Comparison of ENCODE assay signal across 16 cellular contexts in genomic region chr22:28942801-28943500, GRCh38. TPM values are rescaled to one million over a fixed set of nuclear protein-coding genes. Genes with fewer than 3 reads are reported as not detected.
A peak's percentile ranks its signal among the peaks of the same experiment; 100 is the strongest.
DNase-seq lines count a peak whose midpoint lies in the region; ATAC-seq and TF ChIP-seq lines count a peak whose summit lies in the region.
"Had no signal": no experiment of that assay in that cellular context is flagged by ENCODE, and none has a peak within 500 bp of the region (broad histone marks: within the 10 kb centered on the region; RNA-seq: fewer than 3 reads in every experiment).

No MANE protein-coding gene starts in this region.

- peak; percentile 86 for DNase-seq in ecto neural progenitor cell (ENCODE audit: low spot score)
- DNase-seq in stimulated activated CD4-positive, alpha-beta T cell treated with anti-CD3 and anti-CD28 coated beads, Interleukin-1b, Interleukin-23, amount 100 ng/mL, for 48 hours: no peak
- DNase-seq in GOT3 (lab: John Stamatoyannopoulos, UW): no peak
- no peak for DNase-seq in UCSD-AML1 (lab: John Stamatoyannopoulos, UW; ENCODE audit: unreplicated experiment)
- DNase-seq: activated CD4-positive, alpha-beta T cell treated with anti-CD3 and anti-CD28 coated beads for 48 hours; activated naive CD4-positive, alpha-beta T cell treated with anti-CD3 and anti-CD28 coated beads for 36 hours; hippocampal formation; NCI-H2081 treated with DMSO at 0.1 percent for 48 hours; SIG-M5; stimulated activated CD4-positive, alpha-beta T cell treated with anti-CD3 and anti-CD28 coated beads, Interleukin-15, amount 100 ng/mL, for 24 hours had no signal

- H3K27ac ChIP-seq in BLaER1 (no peak overlapping the region), HUES64 (ENCODE audit: low read depth, low read length) (peak overlapping the region; percentile 2; the same call in 1 of the 2 replicates)
- H3K27ac ChIP-seq: stomach had no signal

- H3K4me2 ChIP-seq in BLaER1: peak overlapping the region; percentile 34

- no peaks in the 10 kb centered on the region for H3K27me3 Mint-ChIP-seq in nephron (ENCODE audit: low read depth)

- peaks cover 30% of the 10 kb centered on the region for H3K36me3 Mint-ChIP-seq in nephron (ENCODE audit: low read depth)

- H3K4me1 ChIP-seq in BLaER1 (peaks cover 12% of the 10 kb centered on the region; the same call in 1 of the 2 replicates), HUES64 (ENCODE audit: insufficient read depth, low read length) (peaks cover 50% of the 10 kb centered on the region)

- peaks cover 20% of the 10 kb centered on the region for H3K9me3 Mint-ChIP-seq in nephron

- TF ChIP-seq CTCF in nephron (IDR thresholded peaks at IDR 0.05; ENCODE audit: unreplicated experiment in 3 of 3): no peak

- H3K4me3 Mint-ChIP-seq in nephron: peak overlapping the region; percentile 30 to 43 (median 30)
- H3K4me3 Mint-ChIP-seq: activated naive CD4-positive, alpha-beta T cell treated with anti-CD3 and anti-CD28 coated beads for 36 hours; T-helper 2 cell treated with Interferon-gamma antibody and Interleukin-4, amounts not matched to agents 5 μg/mL and 100 μg/mL, for 36 hours had no signal

- peaks cover 64% of the 10 kb centered on the region for H3K4me1 Mint-ChIP-seq in nephron

- H3K9me3 ChIP-seq in BLaER1 (peaks cover 26% of the 10 kb centered on the region), HUES64 (ENCODE audit: insufficient read depth, low read depth, low read length) (peaks cover 15% of the 10 kb centered on the region; the same call in 1 of the 2 replicates)

- H3K4me3 ChIP-seq in BLaER1 (no peak overlapping the region), HUES64 (ENCODE audit: low read length) (no peak overlapping the region)
- H3K4me3 ChIP-seq: stomach had no signal

- H3K27ac Mint-ChIP-seq in nephron: peak overlapping the region; percentile 73 to 87 (median 76)
- H3K27ac Mint-ChIP-seq: activated naive CD4-positive, alpha-beta T cell treated with anti-CD3 and anti-CD28 coated beads for 36 hours; T-helper 2 cell treated with Interferon-gamma antibody and Interleukin-4, amounts not matched to agents 5 μg/mL and 100 μg/mL, for 36 hours had no signal

- 0 out of 2 replicates have a peak, but pooled peaks cover 6% of the 10 kb centered on the region for H3K36me3 ChIP-seq in BLaER1
- H3K36me3 ChIP-seq in HUES64 (ENCODE audit: insufficient read depth, low read length): no peaks in the 10 kb centered on the region
- H3K36me3 ChIP-seq: stomach had no signal

- ATAC-seq in HG03354 (IDR thresholded peaks at IDR 0.05; ENCODE audit: poor library complexity, severe bottlenecking, unreplicated experiment): no peak

- 52% methylated on average over 7 of the region's 7 CpGs for WGBS in HUES64

- H3K9ac ChIP-seq in BLaER1: no peak overlapping the region
- no peak overlapping the region for H3K9ac ChIP-seq in HUES64 (ENCODE audit: low read depth, low read length)

- peaks cover 64% of the 10 kb centered on the region for H4K20me1 ChIP-seq in BLaER1

- no peaks in the 10 kb centered on the region for H3K27me3 ChIP-seq in BLaER1
- no peaks in the 10 kb centered on the region for H3K27me3 ChIP-seq in HUES64 (ENCODE audit: insufficient read depth, low read length)
- H3K27me3 ChIP-seq: stomach had no signal

RNA-seq across cellular contexts. Expression of gene ZNRF3, which starts 59.6 kb away (rescaled TPM):
- polyA plus RNA-seq in HUES64 (2013, experiment 1 of 2): 10.0 TPM
- 11.7 TPM for polyA plus RNA-seq in HUES64 (2013, experiment 2 of 2)
